9 cellular contexts compared by ENCODE assay signal in genomic region chr13:69324109-69324886, GRCh38.
DNase-seq lines count a peak whose midpoint lies in the region; ATAC-seq, FAIRE-seq and TF ChIP-seq lines count a peak whose summit lies in the region.
"Had no signal": no experiment of that assay in that cellular context is flagged by ENCODE, and none has a peak within 500 bp of the region (broad histone marks: within the 10 kb centered on the region; RNA-seq: fewer than 3 reads in every experiment).

No MANE protein-coding gene starts in this region.

- H3K36me3 Mint-ChIP-seq in activated CD8-positive, alpha-beta memory T cell treated with anti-CD3 and anti-CD28 coated beads, Interleukin-2, amount 10 ng/mL, durations not matched to agents 7 days and 5 days: no peaks in the 10 kb centered on the region

- H3K9me2 ChIP-seq in DOHH2 (replicated peaks; ENCODE audit: control insufficient read depth, low read length): no peaks in the 10 kb centered on the region

- BruUV-seq in HepG2 (replicated peaks; lab: Mats Ljungman, UMichigan): no TSS peak

- FAIRE-seq in HepG2 (lab: Jason Lieb, UNC): no peak

- H3K9me3 Mint-ChIP-seq in activated CD8-positive, alpha-beta memory T cell treated with anti-CD3 and anti-CD28 coated beads, Interleukin-2, amount 10 ng/mL, durations not matched to agents 7 days and 5 days (ENCODE audit: low read depth): peaks cover 13% of the 10 kb centered on the region

- no peak overlapping the region for H3K4me3 Mint-ChIP-seq in activated CD8-positive, alpha-beta memory T cell treated with anti-CD3 and anti-CD28 coated beads, Interleukin-2, amount 10 ng/mL, durations not matched to agents 7 days and 5 days

- no peaks in the 10 kb centered on the region for H3K4me1 ChIP-seq in DOHH2 (ENCODE audit: control insufficient read depth, low read length)
- H3K4me1 ChIP-seq in HepG2 (ENCODE audit: insufficient read depth, low read length): no peaks in the 10 kb centered on the region

- DNase-seq in NCI-H1417 (lab: John Stamatoyannopoulos, UW) (peak in 2 of 3 experiments; percentile 7 to 75), SKM-1 treated with dmso at 0.1 percent for 144 hours (lab: John Stamatoyannopoulos, UW; ENCODE audit: unreplicated experiment) (peak; percentile 14), HepG2 (ENCODE audit: low spot score) (peak; percentile 3), COLO668 (lab: John Stamatoyannopoulos, UW; ENCODE audit: unreplicated experiment) (no peak), cardiac septum (ENCODE audit: low spot score) (no peak)
- DNase-seq in activated CD8-positive, alpha-beta memory T cell treated with anti-CD3 and anti-CD28 coated beads, Interleukin-2, amount 10 ng/mL, durations not matched to agents 7 days and 5 days: no peak
- DNase-seq: islet precursor cell had no signal

- H3K27me3 Mint-ChIP-seq in activated CD8-positive, alpha-beta memory T cell treated with anti-CD3 and anti-CD28 coated beads, Interleukin-2, amount 10 ng/mL, durations not matched to agents 7 days and 5 days: no peaks in the 10 kb centered on the region

- H3K79me2 ChIP-seq in DOHH2 (ENCODE audit: control insufficient read depth, low read length) (no peaks in the 10 kb centered on the region), HepG2 (ENCODE audit: insufficient read depth, low read length) (no peaks in the 10 kb centered on the region)

- no peak for TF ChIP-seq POLR2A in HepG2 (IDR thresholded peaks at IDR 0.05; ENCODE audit: insufficient read depth in 1 of 2, low read depth in 2 of 2, low read length in 2 of 2)

- intact Hi-C loops in HepG2 (cut with micrococcal nuclease; ENCODE audit: unreplicated experiment) (loop anchor here (2.0 to 10.0 kb wide), 3 partner anchors 509 to 1587 kb away; no protein-coding TSS in a partner anchor), cardiac septum (cut with DNase I) (no loop called here)

- no peak for TF ChIP-seq RAD21 in HepG2 (CRISPR knock-in tag; IDR thresholded peaks at IDR 0.05)

- in situ Hi-C loops in HepG2 (cut with HindIII; ENCODE audit: extremely low pct_ligation_motif_present, low pct_unique_long_range_greater_than_20kb): no loop called here

- TF ChIP-seq CTCF in DOHH2 (IDR thresholded peaks at IDR 0.05; ENCODE audit: low read depth, low read length, poor library complexity, severe bottlenecking) (peak; percentile 45), HepG2 (CRISPR knock-in tag; IDR thresholded peaks at IDR 0.05) (peak; percentile 26)

- no peak for ATAC-seq in HepG2
- ATAC-seq in GM18870 (IDR thresholded peaks at IDR 0.05; ENCODE audit: unreplicated experiment): no peak
- no peak for ATAC-seq in activated CD8-positive, alpha-beta memory T cell treated with anti-CD3 and anti-CD28 coated beads, Interleukin-2, amount 10 ng/mL, durations not matched to agents 7 days and 5 days

- H3K27ac ChIP-seq in DOHH2 (ENCODE audit: low read depth, low read length) (no peak overlapping the region), HepG2 (ENCODE audit: extremely low read length, insufficient read depth, low read length) (no peak overlapping the region)

- H3K4me1 Mint-ChIP-seq in activated CD8-positive, alpha-beta memory T cell treated with anti-CD3 and anti-CD28 coated beads, Interleukin-2, amount 10 ng/mL, durations not matched to agents 7 days and 5 days: no peaks in the 10 kb centered on the region

- no peaks in the 10 kb centered on the region for H3F3A ChIP-seq in DOHH2 (ENCODE audit: control insufficient read depth, insufficient read depth)

- TF ChIP-seq EP300 in HepG2 (IDR thresholded peaks at IDR 0.05; ENCODE audit: low read depth in 2 of 2, low read length in 2 of 2): no peak
- no peak for TF ChIP-seq EP300 in HepG2 (CRISPR knock-in tag; IDR thresholded peaks at IDR 0.05; ENCODE audit: borderline replicate concordance)

- H3K27ac Mint-ChIP-seq in activated CD8-positive, alpha-beta memory T cell treated with anti-CD3 and anti-CD28 coated beads, Interleukin-2, amount 10 ng/mL, durations not matched to agents 7 days and 5 days: no peak overlapping the region

- H3K27me3 ChIP-seq in DOHH2 (ENCODE audit: control insufficient read depth, low read length) (no peaks in the 10 kb centered on the region), HepG2 (ENCODE audit: control insufficient read depth in 1 of 2, insufficient read depth in 2 of 2, low read length in 2 of 2) (no peaks in the 10 kb centered on the region)

- H3K9ac ChIP-seq in HepG2 (ENCODE audit: insufficient read depth, low read depth, low read length): no peak overlapping the region

- no peak overlapping the region for H3K4me2 ChIP-seq in DOHH2 (ENCODE audit: low read length)
- H3K4me2 ChIP-seq in HepG2 (ENCODE audit: low read depth, low read length): no peak overlapping the region

- POLR2A ChIA-PET in HepG2 (lab: Yijun Ruan, JAX): no interaction called here

- H4K20me1 ChIP-seq in DOHH2 (ENCODE audit: control insufficient read depth, insufficient read depth, low read depth, low read length): no peaks in the 10 kb centered on the region
- no peaks in the 10 kb centered on the region for H4K20me1 ChIP-seq in HepG2 (ENCODE audit: insufficient read depth, low read length)

- H3K4me3 ChIP-seq in DOHH2 (ENCODE audit: low read length) (no peak overlapping the region), HepG2 (replicated peaks in 1 of 3; ENCODE audit: insufficient read depth in 1 of 3, low read depth in 2 of 3, low read length in 3 of 3) (no peak overlapping the region)

- no peak overlapping the region for H2AFZ ChIP-seq in HepG2 (ENCODE audit: low read length)

- H3K9me3 ChIP-seq in DOHH2 (ENCODE audit: control insufficient read depth, insufficient read depth, low read length) (no peaks in the 10 kb centered on the region), HepG2 (ENCODE audit: low read length) (no peaks in the 10 kb centered on the region)

- CTCF ChIA-PET in HepG2 (lab: Yijun Ruan, JAX; ENCODE audit: low intra/inter-chr PET ratio, low total read pairs): no interaction called here
- CTCF ChIA-PET in activated CD8-positive, alpha-beta memory T cell treated with anti-CD3 and anti-CD28 coated beads, Interleukin-2, amount 10 ng/mL, durations not matched to agents 7 days and 5 days (lab: Charles Lee): no interaction called here

- WGBS in HepG2 (ENCODE audit: low lambda C conversion rate): 3% methylated on average over 2 of the region's 2 CpGs

- no peaks in the 10 kb centered on the region for H3K36me3 ChIP-seq in DOHH2 (ENCODE audit: control insufficient read depth, low read length)
- no peaks in the 10 kb centered on the region for H3K36me3 ChIP-seq in HepG2 (replicated peaks in 1 of 2; ENCODE audit: control insufficient read depth in 1 of 2, insufficient read depth in 2 of 2, low read length in 2 of 2)

TF ChIP-seq in HepG2, 621 proteins besides CTCF, POLR2A, EP300 and RAD21:
- TF ChIP-seq MAFF (IDR thresholded peaks at IDR 0.05; ENCODE audit: low read depth, low read length) (peak; percentile 70; the same call in 1 of the 2 replicates), CREB1 (IDR thresholded peaks at IDR 0.05) (0 out of 2 replicates have a peak, but pooled peaks have one; percentile 18), CREB1 (CRISPR knock-in tag; IDR thresholded peaks at IDR 0.05) (no peak), MAFK (conservative IDR thresholded peaks at IDR 0.05 in 1 of 2, IDR thresholded peaks at IDR 0.05 in 1 of 2; ENCODE audit: low read length in 2 of 2) (peak; percentile 34 to 90; a peak in 2 of 4 replicates), SATB2 (CRISPR knock-in tag; IDR thresholded peaks at IDR 0.05) (no peak), KAT7 (CRISPR knock-in tag; IDR thresholded peaks at IDR 0.05; ENCODE audit: borderline replicate concordance) (no peak), STAG1 (CRISPR knock-in tag; IDR thresholded peaks at IDR 0.05) (peak; percentile 56)

Comparison
In these comparisons a context has a peak if more than half of its experiments do, and no peak if none do; other contexts are left out.
1. DNase-seq: peak in NCI-H1417 (2 of 3), SKM-1 treated with dmso at 0.1 percent for 144 hours (single experiment) and HepG2 (single experiment); none in COLO668 (single experiment), activated CD8-positive, alpha-beta memory T cell treated with anti-CD3 and anti-CD28 coated beads, Interleukin-2, amount 10 ng/mL, durations not matched to agents 7 days and 5 days (single experiment) and cardiac septum (single experiment).